ENCODE assay signal across 23 cellular contexts in the genomic region with DNA sequence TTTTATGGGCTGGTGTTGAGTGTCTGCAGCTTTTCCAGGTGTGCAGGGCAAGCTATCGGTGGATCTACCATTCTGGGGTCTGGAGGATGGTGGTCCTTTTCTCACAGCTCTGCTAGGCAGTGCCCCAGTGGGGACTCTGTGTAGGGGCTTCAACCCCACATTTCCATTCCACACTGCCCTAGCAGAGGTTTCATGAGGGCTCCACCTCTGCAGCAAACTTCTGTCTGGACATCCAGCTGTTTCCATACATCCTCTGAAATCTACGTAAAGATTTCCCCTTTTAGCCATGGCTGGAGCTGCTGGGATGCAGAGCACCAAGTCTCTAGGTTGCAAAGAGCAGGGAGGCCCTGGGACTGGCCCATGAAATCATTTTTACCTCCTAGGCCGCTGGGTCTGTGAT.
"Had no signal": no experiment of that assay in that cellular context is flagged by ENCODE, and none has a peak within 500 bp of the region (broad histone marks: within the 10 kb centered on the region; RNA-seq: fewer than 3 reads in every experiment).

No MANE protein-coding gene starts in this region.

- H3K27me3 ChIP-seq: cardiac muscle cell, esophagus squamous epithelium, heart right ventricle, stomach, upper lobe of right lung had no signal

- H3K27ac Mint-ChIP-seq: activated CD4-positive, alpha-beta T cell treated with anti-CD3 and anti-CD28 coated beads for 36 hours; activated naive CD8-positive, alpha-beta T cell treated with anti-CD3 and anti-CD28 coated beads, Interleukin-2, amount 10 ng/mL, durations not matched to agents 7 days and 5 days; activated T-helper 1 cell treated with anti-CD3 and anti-CD28 coated beads, Interleukin-12 subunit alpha, Interleukin-12 subunit beta, Interleukin-2, Interleukin-4 antibody, amounts not matched to agents 30 ng/mL and 10 ng/mL and 1 ng/mL, durations not matched to agents 14 hours and 24 hours and 36 hours; dendritic cell treated with granulocyte-macrophage colony-stimulating factor and Interleukin-4, amounts not matched to agents 40 ng/mL and 50 ng/mL, for 4 days; WTC11 had no signal

- FAIRE-seq: endothelial cell of umbilical vein had no signal

- H3K36me3 ChIP-seq: prostate gland, upper lobe of right lung had no signal

- H3K27me3 Mint-ChIP-seq: activated CD4-positive, alpha-beta T cell treated with anti-CD3 and anti-CD28 coated beads for 36 hours; activated naive CD8-positive, alpha-beta T cell treated with anti-CD3 and anti-CD28 coated beads, Interleukin-2, amount 10 ng/mL, durations not matched to agents 7 days and 5 days; dendritic cell treated with granulocyte-macrophage colony-stimulating factor and Interleukin-4, amounts not matched to agents 40 ng/mL and 50 ng/mL, for 4 days; naive thymus-derived CD4-positive, alpha-beta T cell had no signal

- H3K4me3 Mint-ChIP-seq: activated CD4-positive, alpha-beta T cell treated with anti-CD3 and anti-CD28 coated beads for 36 hours; activated naive CD8-positive, alpha-beta T cell treated with anti-CD3 and anti-CD28 coated beads, Interleukin-2, amount 10 ng/mL, durations not matched to agents 7 days and 5 days; activated T-helper 1 cell treated with anti-CD3 and anti-CD28 coated beads, Interleukin-12 subunit alpha, Interleukin-12 subunit beta, Interleukin-2, Interleukin-4 antibody, amounts not matched to agents 30 ng/mL and 10 ng/mL and 1 ng/mL, durations not matched to agents 14 hours and 24 hours and 36 hours; dendritic cell treated with granulocyte-macrophage colony-stimulating factor and Interleukin-4, amounts not matched to agents 40 ng/mL and 50 ng/mL, for 4 days; naive thymus-derived CD4-positive, alpha-beta T cell; WTC11 had no signal

- H3K9me3 ChIP-seq: prostate gland had no signal

- ATAC-seq: activated CD4-positive, alpha-beta T cell treated with anti-CD3 and anti-CD28 coated beads for 36 hours; heart right ventricle; naive thymus-derived CD4-positive, alpha-beta T cell; right cardiac atrium; upper lobe of right lung; WTC11 had no signal

- H3K4me3 ChIP-seq: cardiac muscle cell, esophagus squamous epithelium, heart right ventricle, prostate gland, skin epidermis, stomach, thoracic aorta, upper lobe of right lung had no signal

- H3K4me1 ChIP-seq: prostate gland, upper lobe of right lung had no signal

- DNase-seq: activated CD4-positive, alpha-beta T cell treated with anti-CD3 and anti-CD28 coated beads for 36 hours; activated CD4-positive, alpha-beta T cell treated with anti-CD3 and anti-CD28 coated beads, Interleukin-2, amount 50 U/mL, for 48 hours; activated naive CD8-positive, alpha-beta T cell treated with anti-CD3 and anti-CD28 coated beads, Interleukin-2, amount 10 ng/mL, durations not matched to agents 7 days and 5 days; activated T-cell treated with anti-CD3 and anti-CD28 coated beads for 4 hours; amygdala; effector CD8-positive, alpha-beta T cell; esophagus squamous epithelium; heart right ventricle; mesenchymal stem cell; naive thymus-derived CD4-positive, alpha-beta T cell; right cardiac atrium; stimulated activated CD4-positive, alpha-beta T cell treated with anti-CD3 and anti-CD28 coated beads, Interleukin-15, amount 100 ng/mL, for 24 hours; stimulated activated CD4-positive, alpha-beta T cell treated with anti-CD3 and anti-CD28 coated beads, Interleukin-2, amount 100 ng/mL, for 48 hours; stomach; upper lobe of right lung had no signal

- H3K27ac ChIP-seq: cardiac muscle cell, esophagus squamous epithelium, heart right ventricle, prostate gland, skin epidermis, stomach, thoracic aorta, upper lobe of right lung had no signal
